In the genomic region with DNA sequence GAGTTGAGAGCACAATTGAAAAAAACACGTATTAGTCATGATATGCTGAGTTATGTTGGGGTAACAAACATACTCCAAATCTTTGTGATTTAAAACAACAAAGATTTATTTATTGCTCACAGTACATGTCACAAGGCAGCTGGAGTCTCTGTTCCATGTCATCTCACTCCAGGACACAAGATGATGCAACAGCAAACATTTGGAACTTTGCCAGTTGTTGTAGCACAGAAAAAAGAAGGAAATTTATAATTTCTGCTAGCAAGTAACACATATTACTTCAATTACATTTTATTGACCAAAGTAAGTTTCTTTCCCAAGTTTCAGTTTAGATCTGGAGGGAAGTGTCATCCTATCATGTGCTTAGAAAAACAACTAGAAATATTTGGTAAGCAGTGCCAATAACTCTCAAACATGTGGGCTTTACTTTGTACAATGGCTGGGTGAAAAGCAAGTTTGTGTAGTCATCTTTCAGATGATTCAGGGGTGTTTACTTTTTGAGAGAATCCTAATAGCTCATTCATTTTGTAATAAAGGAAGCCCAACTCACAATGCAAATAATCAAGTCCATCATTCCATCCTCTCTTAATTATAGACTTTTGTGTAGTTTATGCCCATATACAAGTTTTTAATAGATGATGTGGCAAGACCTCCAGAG, we compare ENCODE assay signal across 24 cellular contexts.
DNase-seq lines count a peak whose midpoint lies in the region; ATAC-seq and FAIRE-seq lines count a peak whose summit lies in the region.
"Had no signal": no experiment of that assay in that cellular context is flagged by ENCODE, and none has a peak within 500 bp of the region (broad histone marks: within the 10 kb centered on the region; RNA-seq: fewer than 3 reads in every experiment).

No MANE protein-coding gene starts in this region.

- DNase-seq in COR-L47 (lab: John Stamatoyannopoulos, UW) (peak; percentile 15), DMS53 treated with DMSO at 0.1 percent for 48 hours (lab: John Stamatoyannopoulos, UW; ENCODE audit: unreplicated experiment) (peak; percentile 72), NCI-H748 (lab: John Stamatoyannopoulos, UW; ENCODE audit: unreplicated experiment) (peak; percentile 81), HK-2 (ENCODE audit: unreplicated experiment) (no peak)
- DNase-seq: activated B cell treated with CpG ODN at 0.5 μM for 24 hours; activated CD4-positive, alpha-beta T cell treated with anti-CD3 and anti-CD28 coated beads, Interleukin-2, amount 10 ng/mL, durations not matched to agents 7 days and 5 days; activated effector memory CD4-positive, alpha-beta T cell treated with anti-CD3 and anti-CD28 coated beads, Interleukin-2, amount 50 U/mL, for 16 hours; activated T-cell treated with anti-CD3 and anti-CD28 coated beads, Interleukin-2, amount 50 U/mL, for 1 hour; C1 segment of cervical spinal cord; cortex of kidney; effector memory CD4-positive, alpha-beta T cell; glutamatergic neuron; H7; Kasumi-1; NCI-H345; ovary; stimulated activated CD4-positive, alpha-beta T cell treated with anti-CD3 and anti-CD28 coated beads, Interleukin-1b, Interleukin-23, amount 100 ng/mL, for 48 hours; stimulated activated naive CD4-positive, alpha-beta T cell treated with Interleukin-2 at 50 U/mL for 16 hours; upper lobe of right lung had no signal

- ATAC-seq in HG03097 (IDR thresholded peaks at IDR 0.05; ENCODE audit: low FRiP score, unreplicated experiment) (no peak), GM18868 (IDR thresholded peaks at IDR 0.05; ENCODE audit: unreplicated experiment) (no peak), GM19463 (IDR thresholded peaks at IDR 0.05; ENCODE audit: unreplicated experiment) (no peak)
- ATAC-seq: HepG2, upper lobe of right lung had no signal

- FAIRE-seq in colon (lab: Jason Lieb, UNC): peak; percentile 28
- FAIRE-seq: HepG2 had no signal
